Comparison of ENCODE assay signal across 13 cellular contexts in the genomic region with DNA sequence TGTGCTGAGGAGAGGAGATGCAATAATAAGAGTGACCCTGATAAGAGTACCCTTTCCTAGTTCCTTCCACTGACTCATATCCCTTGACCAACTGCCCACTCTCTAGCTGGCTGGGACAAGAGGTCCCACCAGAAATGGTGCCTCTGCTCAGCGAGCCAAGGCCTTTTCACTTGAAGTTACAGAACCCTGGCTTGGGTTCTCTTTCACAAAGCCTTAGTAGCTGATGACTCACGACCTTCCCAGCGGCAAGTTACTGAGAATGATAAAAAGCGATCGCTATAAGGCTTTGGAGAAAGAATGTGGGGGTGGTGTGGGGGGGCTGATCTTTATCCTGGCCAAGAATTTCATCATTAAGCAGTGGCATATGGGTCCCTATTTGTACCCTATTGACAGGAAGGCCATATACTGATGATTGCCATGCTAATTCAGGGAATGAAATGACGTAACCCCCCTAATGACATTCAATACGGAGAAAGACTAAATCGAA.
A peak's percentile ranks its signal among the peaks of the same experiment; 100 is the strongest.
DNase-seq lines count a peak whose midpoint lies in the region; ATAC-seq and TF ChIP-seq lines count a peak whose summit lies in the region.
"Had no signal": no experiment of that assay in that cellular context is flagged by ENCODE, and none has a peak within 500 bp of the region (broad histone marks: within the 10 kb centered on the region; RNA-seq: fewer than 3 reads in every experiment).

No MANE protein-coding gene starts in this region.

- peaks cover 0 to 4% of the 10 kb centered on the region in 2 donors for H3K4me1 ChIP-seq in ascending aorta

- peak overlapping the region; percentile 14 to 28 for H3K4me3 ChIP-seq in ascending aorta
- H3K4me3 ChIP-seq: stomach had no signal

- no peaks in the 10 kb centered on the region for H3K27me3 ChIP-seq in ascending aorta
- H3K27me3 ChIP-seq: stomach had no signal

- no peaks in the 10 kb centered on the region for H3K9me3 ChIP-seq in ascending aorta
- H3K9me3 ChIP-seq: stomach had no signal

- H3K27ac ChIP-seq in ascending aorta, result peak overlapping the region; percentile 76 to 77
- H3K27ac ChIP-seq: HL-60 had no signal

- intact Hi-C loops in ascending aorta (cut with DNase I) (loop anchor here (10.0 kb wide), 2 partner anchors 491 to 951 kb away; no protein-coding TSS in a partner anchor), Right ventricle myocardium inferior (cut with DNase I) (no loop called here), posterior vena cava (cut with DNase I) (no loop called here), posterior cingulate gyrus (cut with DNase I) (no loop called here)

- H3K36me3 ChIP-seq in ascending aorta, result no peaks in the 10 kb centered on the region
- H3K36me3 ChIP-seq: stomach had no signal

- DNase-seq in ELR (ENCODE audit: low read depth) (peak; percentile 9), ascending aorta (ENCODE audit: low spot score in 2 of 2) (peak; percentile 23 to 90), Right ventricle myocardium inferior (ENCODE audit: missing footprints) (peak; percentile 75), posterior vena cava (ENCODE audit: low spot score) (peak; percentile 91), GM03348 (ENCODE audit: low spot score) (no peak), NCI-H2227 (lab: John Stamatoyannopoulos, UW; ENCODE audit: unreplicated experiment) (no peak), posterior cingulate gyrus (no peak)
- DNase-seq in effector CD8-positive, alpha-beta T cell (lab: John Stamatoyannopoulos, UW), result no peak
- DNase-seq: activated effector memory CD4-positive, alpha-beta T cell treated with anti-CD3 and anti-CD28 coated beads, Interleukin-2, amount 50 U/mL, for 16 hours; central memory CD4-positive, alpha-beta T cell; small intestine; stomach had no signal

- ATAC-seq in Right ventricle myocardium inferior, result peak; percentile 96

- no peak for TF ChIP-seq CTCF in ascending aorta (IDR thresholded peaks at IDR 0.05)

Comparison
In these comparisons a context has a peak if more than half of its experiments do, and no peak if none do; other contexts are left out.
1. DNase-seq: peak in ELR (single experiment), ascending aorta (2 of 2), Right ventricle myocardium inferior (single experiment) and posterior vena cava (single experiment); none in effector CD8-positive, alpha-beta T cell (single experiment), GM03348 (single experiment), NCI-H2227 (single experiment) and posterior cingulate gyrus (0 of 10).